ENCODE assay signal across 22 cellular contexts in the genomic region with DNA sequence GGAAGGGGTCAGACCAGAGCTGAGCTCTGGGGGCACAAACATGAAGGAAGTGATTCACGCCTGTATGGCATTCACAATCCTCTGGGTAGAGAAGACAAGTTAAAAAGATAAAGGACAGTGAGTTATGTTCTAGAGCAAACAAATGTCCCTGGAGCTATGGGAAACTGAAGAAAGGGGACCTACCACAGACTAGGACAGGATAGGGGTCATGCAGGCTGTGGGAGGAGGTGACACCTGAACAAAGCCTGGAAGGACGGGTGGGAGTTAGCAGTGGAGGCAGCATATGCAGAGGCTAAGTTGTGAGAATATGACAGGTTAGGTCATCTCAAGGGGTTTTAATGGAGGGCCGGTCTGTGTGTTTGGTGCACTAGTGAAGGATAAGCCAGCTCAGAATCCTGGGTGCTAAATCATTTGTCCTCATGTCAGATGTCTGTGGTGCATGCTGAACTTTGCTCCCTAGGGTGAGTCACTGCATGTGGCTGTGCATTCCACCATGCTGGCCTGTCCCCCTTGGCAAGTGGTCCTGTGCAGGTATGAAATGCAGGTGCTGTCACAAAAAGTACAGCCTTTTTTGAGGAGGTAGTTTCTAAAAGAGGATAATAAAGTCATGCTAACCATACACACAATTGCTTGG. TPM values are rescaled to one million over a fixed set of nuclear protein-coding genes. Genes with fewer than 3 reads are reported as not detected.
DNase-seq lines count a peak whose midpoint lies in the region; ATAC-seq, FAIRE-seq and TF ChIP-seq lines count a peak whose summit lies in the region.
"Had no signal": no experiment of that assay in that cellular context is flagged by ENCODE, and none has a peak within 500 bp of the region (broad histone marks: within the 10 kb centered on the region; RNA-seq: fewer than 3 reads in every experiment).

No MANE protein-coding gene starts in this region.

- no peak overlapping the region for H3K27ac ChIP-seq in CD4-positive, alpha-beta memory T cell (ENCODE audit: low read depth, low read length)
- H3K27ac ChIP-seq: C4-2B, GM23248 had no signal

- H3K4me3 Mint-ChIP-seq in Caco-2 (ENCODE audit: unreplicated experiment): peak overlapping the region; percentile 4
- H3K4me3 Mint-ChIP-seq in CD4-positive, alpha-beta memory T cell: no peak overlapping the region
- H3K4me3 Mint-ChIP-seq: HFFc6, IgD-negative memory B cell had no signal

- H3K4me3 ChIP-seq in Caco-2 (ENCODE audit: low read depth, low read length) (no peak overlapping the region), bronchial epithelial cell (ENCODE audit: low read depth, low read length) (no peak overlapping the region), mucosa of descending colon (no peak overlapping the region)
- H3K4me3 ChIP-seq in CD4-positive, alpha-beta memory T cell (ENCODE audit: low read length in 2 of 2): no peak overlapping the region
- H3K4me3 ChIP-seq: GM23248 had no signal

- ATAC-seq in mucosa of descending colon (peak; percentile 33), HG02852 (IDR thresholded peaks at IDR 0.05; ENCODE audit: unreplicated experiment) (no peak)

- H3K27ac Mint-ChIP-seq in Caco-2 (ENCODE audit: unreplicated experiment): peak overlapping the region; percentile 64
- peak overlapping the region in 1 of 7 donors; percentile 1 for H3K27ac Mint-ChIP-seq in CD4-positive, alpha-beta memory T cell
- H3K27ac Mint-ChIP-seq: HFFc6, IgD-negative memory B cell had no signal

- H3K9me3 ChIP-seq in Caco-2 (no peaks in the 10 kb centered on the region), mucosa of descending colon (no peaks in the 10 kb centered on the region)
- H3K9me3 ChIP-seq in CD4-positive, alpha-beta memory T cell (ENCODE audit: control insufficient read depth in 1 of 2, low read length in 2 of 2): no peaks in the 10 kb centered on the region
- H3K9me3 ChIP-seq: SK-N-SH had no signal

- CTCF ChIA-PET in Caco-2 (lab: Charles Lee): interaction anchor here (1.0 to 1.5 kb wide), 2 partner anchors 29 to 67 kb away, joined by 5 to 7 read pairs; no protein-coding TSS in a partner anchor
- CTCF ChIA-PET in CD4-positive, alpha-beta memory T cell (lab: Charles Lee; ENCODE audit: partially characterized antibody): no interaction called here

- H3K4me1 ChIP-seq in Caco-2 (peaks cover 21% of the 10 kb centered on the region), mucosa of descending colon (ENCODE audit: low read depth) (no peaks in the 10 kb centered on the region)
- no peaks in the 10 kb centered on the region for H3K4me1 ChIP-seq in CD4-positive, alpha-beta memory T cell (ENCODE audit: insufficient read depth, low read length)

- H3K4me1 Mint-ChIP-seq in Caco-2 (ENCODE audit: low read depth, unreplicated experiment): peaks cover 15% of the 10 kb centered on the region
- H3K4me1 Mint-ChIP-seq in CD4-positive, alpha-beta memory T cell: no peaks in the 10 kb centered on the region

- H3K27me3 ChIP-seq in Caco-2 (replicated peaks; ENCODE audit: control insufficient read depth, insufficient read depth, low read length) (no peaks in the 10 kb centered on the region), bronchial epithelial cell (ENCODE audit: control insufficient read depth, insufficient read depth, low read length) (no peaks in the 10 kb centered on the region)
- H3K27me3 ChIP-seq in CD4-positive, alpha-beta memory T cell (ENCODE audit: insufficient read depth, low read length): no peaks in the 10 kb centered on the region

- DNase-seq in Caco-2 (peak; percentile 64 to 78), HuH-7.5 (ENCODE audit: low spot score) (peak; percentile 54), bronchial epithelial cell (ENCODE audit: low read depth) (no peak), mucosa of descending colon (no peak), SKM-1 treated with dmso at 0.1 percent for 144 hours (lab: John Stamatoyannopoulos, UW; ENCODE audit: unreplicated experiment) (no peak), NCI-H345 (lab: John Stamatoyannopoulos, UW) (no peak)
- DNase-seq in CD4-positive, alpha-beta memory T cell: no peak
- DNase-seq: COR-L47, DMS79, GM23248, HFFc6, NCI-H1048, NCI-H146, NCI-H2107, NCI-H446, SK-N-SH had no signal

- H3K36me3 ChIP-seq in Caco-2 (ENCODE audit: control insufficient read depth, insufficient read depth, low read length) (no peaks in the 10 kb centered on the region), bronchial epithelial cell (ENCODE audit: control insufficient read depth, insufficient read depth, low read length) (no peaks in the 10 kb centered on the region), mucosa of descending colon (ENCODE audit: low read depth) (no peaks in the 10 kb centered on the region)
- no peaks in the 10 kb centered on the region for H3K36me3 ChIP-seq in CD4-positive, alpha-beta memory T cell (ENCODE audit: insufficient read depth, low read length)

- BruUV-seq in Caco-2 (replicated peaks; lab: Mats Ljungman, UMichigan): no TSS peak

- FAIRE-seq in bronchial epithelial cell (lab: Jason Lieb, UNC): peak; percentile 86
- FAIRE-seq: GM19239 had no signal

- TF ChIP-seq CTCF in Caco-2 (IDR thresholded peaks at IDR 0.05; ENCODE audit: insufficient read depth in 1 of 2, low read depth in 1 of 2, low read length in 1 of 2, severe bottlenecking in 1 of 2, unreplicated experiment in 1 of 2) (no peak), bronchial epithelial cell (IDR thresholded peaks at IDR 0.05; ENCODE audit: insufficient read depth, low read length, severe bottlenecking) (no peak), mucosa of descending colon (IDR thresholded peaks at IDR 0.05) (no peak)

- POLR2A ChIA-PET in Caco-2 (lab: Charles Lee): no interaction called here
- POLR2A ChIA-PET in CD4-positive, alpha-beta memory T cell (lab: Charles Lee; ENCODE audit: partially characterized antibody): no interaction called here

- no peaks in the 10 kb centered on the region for H3K36me3 Mint-ChIP-seq in Caco-2 (ENCODE audit: insufficient read depth, unreplicated experiment)
- H3K36me3 Mint-ChIP-seq in CD4-positive, alpha-beta memory T cell: no peaks in the 10 kb centered on the region

- H3K27me3 Mint-ChIP-seq in Caco-2 (ENCODE audit: insufficient read depth, unreplicated experiment): no peaks in the 10 kb centered on the region
- H3K27me3 Mint-ChIP-seq in CD4-positive, alpha-beta memory T cell: peaks cover 0 to 2% of the 10 kb centered on the region in 2 donors

- intact Hi-C loops in Caco-2 (cut with micrococcal nuclease; ENCODE audit: unreplicated experiment) (no loop called here), mucosa of descending colon (cut with DNase I, micrococcal nuclease) (no loop called here)
- intact Hi-C loops in CD4-positive, alpha-beta memory T cell (cut with micrococcal nuclease): no loop called here

- no peaks in the 10 kb centered on the region for H3K9me3 Mint-ChIP-seq in Caco-2 (ENCODE audit: unreplicated experiment)
- no peaks in the 10 kb centered on the region for H3K9me3 Mint-ChIP-seq in CD4-positive, alpha-beta memory T cell
- H3K9me3 Mint-ChIP-seq: HFFc6 had no signal

RNA-seq across cellular contexts. Expression of gene TNN, which starts 28.5 kb away (rescaled TPM):
- total RNA-seq in Caco-2 (2022) (0.12 TPM in 1 of 2 replicates, not detected in the other), bronchial epithelial cell (not detected in 2 replicates), mucosa of descending colon (under 1 TPM in 1 of 3 donors, not detected in 2; 0.06 TPM)
- not detected for total RNA-seq in CD4-positive, alpha-beta memory T cell
- not detected for polyA plus RNA-seq in CD4-positive, alpha-beta memory T cell
- total RNA-seq: A172, G401, GM23248, HFFc6 had no signal
- polyA plus RNA-seq: GM23248, IgD-negative memory B cell, SK-N-SH had no signal

Comparison
In these comparisons a context has a peak if more than half of its experiments do, and no peak if none do; other contexts are left out.
1. DNase-seq: peak in Caco-2 (2 of 2) and HuH-7.5 (single experiment); none in bronchial epithelial cell (single experiment), mucosa of descending colon (0 of 3), SKM-1 treated with dmso at 0.1 percent for 144 hours (single experiment), CD4-positive, alpha-beta memory T cell (0 of 5) and NCI-H345 (single experiment).